ENCODE assay signal across 8 cellular contexts in genomic region chr3:153285194-153285641, GRCh38.
DNase-seq lines count a peak whose midpoint lies in the region; ATAC-seq and TF ChIP-seq lines count a peak whose summit lies in the region.

No MANE protein-coding gene starts in this region.

- peaks cover 47% of the 10 kb centered on the region for H3K4me1 Mint-ChIP-seq in CD14-positive monocyte
- H3K4me1 Mint-ChIP-seq in effector memory CD8-positive, alpha-beta T cell (ENCODE audit: low read depth in 2 of 2), result peaks cover 30 to 43% of the 10 kb centered on the region in 2 donors
- peaks cover 30 to 56% (median 50%) of the 10 kb centered on the region in 7 donors for H3K4me1 Mint-ChIP-seq in naive thymus-derived CD4-positive, alpha-beta T cell

- no peaks in the 10 kb centered on the region for H3K9me3 ChIP-seq in naive thymus-derived CD4-positive, alpha-beta T cell (ENCODE audit: control insufficient read depth in 2 of 3, low read length in 3 of 3)

- no peaks in the 10 kb centered on the region for H3K36me3 ChIP-seq in naive thymus-derived CD4-positive, alpha-beta T cell (ENCODE audit: control insufficient read depth in 2 of 3, insufficient read depth in 3 of 3, low read length in 3 of 3)

- CTCF ChIA-PET in naive thymus-derived CD4-positive, alpha-beta T cell (lab: Charles Lee), result interaction anchor here (3.5 kb wide), 1 partner anchor 121 kb away, joined by 22 read pairs; no protein-coding TSS in a partner anchor

- H3K9me3 Mint-ChIP-seq in CD14-positive monocyte, result peaks cover 0 to 6% (median 3%) of the 10 kb centered on the region in 7 donors
- no peaks in the 10 kb centered on the region for H3K9me3 Mint-ChIP-seq in effector memory CD8-positive, alpha-beta T cell
- H3K9me3 Mint-ChIP-seq in naive thymus-derived CD4-positive, alpha-beta T cell, result peaks cover 0 to 2% (median 0%) of the 10 kb centered on the region in 11 donors

- no peak for TF ChIP-seq CTCF in CD14-positive monocyte (IDR thresholded peaks at IDR 0.05)

- H3K27me3 ChIP-seq in naive thymus-derived CD4-positive, alpha-beta T cell (ENCODE audit: control insufficient read depth in 2 of 2, insufficient read depth in 2 of 2, low read length in 2 of 2), result no peaks in the 10 kb centered on the region

- H3K4me3 Mint-ChIP-seq in CD14-positive monocyte, result peak overlapping the region in 1 of 2 donors; percentile 67
- peak overlapping the region; percentile 18 for H3K4me3 Mint-ChIP-seq in effector memory CD8-positive, alpha-beta T cell
- H3K4me3 Mint-ChIP-seq in naive thymus-derived CD4-positive, alpha-beta T cell, result peak overlapping the region in 3 of 10 donors; percentile 29 to 46 (median 41)

- POLR2A ChIA-PET in naive thymus-derived CD4-positive, alpha-beta T cell (lab: Charles Lee), result interaction anchor here (1.1 to 6.0 kb wide), 5 partner anchors 14 to 123 kb away, joined by 3 to 38 read pairs (median 5); partner anchors contain the start of gene RAP2B

- no peak for ATAC-seq in effector memory CD8-positive, alpha-beta T cell (replicated peaks)
- no peak for ATAC-seq in naive thymus-derived CD4-positive, alpha-beta T cell
- ATAC-seq in HG03045 (IDR thresholded peaks at IDR 0.05; ENCODE audit: unreplicated experiment) (no peak), HG03196 (IDR thresholded peaks at IDR 0.05; ENCODE audit: unreplicated experiment) (no peak), HG03457 (IDR thresholded peaks at IDR 0.05; ENCODE audit: unreplicated experiment) (no peak)

- H3K27me3 Mint-ChIP-seq in CD14-positive monocyte (ENCODE audit: low read depth in 3 of 3), result peaks cover 0 to 6% (median 0%) of the 10 kb centered on the region in 3 donors
- H3K27me3 Mint-ChIP-seq in effector memory CD8-positive, alpha-beta T cell, result no peaks in the 10 kb centered on the region
- H3K27me3 Mint-ChIP-seq in naive thymus-derived CD4-positive, alpha-beta T cell, result no peaks in the 10 kb centered on the region

- H3K4me1 ChIP-seq in naive thymus-derived CD4-positive, alpha-beta T cell (ENCODE audit: control insufficient read depth in 2 of 2, insufficient read depth in 2 of 2, low read length in 2 of 2), result peaks cover 16 to 34% of the 10 kb centered on the region in 2 donors

- intact Hi-C loops in CD14-positive monocyte (cut with micrococcal nuclease), result loop anchor here (2.0 to 10.0 kb wide), 4 partner anchors 38 to 124 kb away; partner anchors contain the start of gene RAP2B (in 1 of the 2)
- intact Hi-C loops in naive thymus-derived CD4-positive, alpha-beta T cell (cut with micrococcal nuclease), result loop anchor here (5.0 kb wide), 2 partner anchors 258 to 312 kb away; no protein-coding TSS in a partner anchor

- H3K4me3 ChIP-seq in naive thymus-derived CD4-positive, alpha-beta T cell (ENCODE audit: low read length), result no peak overlapping the region

- H3K36me3 Mint-ChIP-seq in CD14-positive monocyte, result no peaks in the 10 kb centered on the region
- no peaks in the 10 kb centered on the region for H3K36me3 Mint-ChIP-seq in effector memory CD8-positive, alpha-beta T cell (ENCODE audit: insufficient read depth)
- peaks cover 0 to 6% (median 0%) of the 10 kb centered on the region in 5 donors for H3K36me3 Mint-ChIP-seq in naive thymus-derived CD4-positive, alpha-beta T cell

- DNase-seq in CD14-positive monocyte (ENCODE audit: low spot score) (peak; percentile 49), OCI-M1 (lab: John Stamatoyannopoulos, UW) (peak; percentile 45)
- DNase-seq in effector memory CD8-positive, alpha-beta T cell, result no peak
- DNase-seq in naive thymus-derived CD4-positive, alpha-beta T cell, result no peak
- no peak for DNase-seq in activated CD8-positive, alpha-beta memory T cell treated with anti-CD3 and anti-CD28 coated beads, Interleukin-2, amount 50 U/mL, for 48 hours

- peak overlapping the region; percentile 92 to 98 (median 96) for H3K27ac Mint-ChIP-seq in CD14-positive monocyte
- peak overlapping the region; percentile 76 to 90 for H3K27ac Mint-ChIP-seq in effector memory CD8-positive, alpha-beta T cell
- H3K27ac Mint-ChIP-seq in naive thymus-derived CD4-positive, alpha-beta T cell, result peak overlapping the region; percentile 26 to 89 (median 63)

- H3K27ac ChIP-seq in naive thymus-derived CD4-positive, alpha-beta T cell (ENCODE audit: low read depth, low read length), result no peak overlapping the region

Comparison
In these comparisons a context has a peak if more than half of its experiments do, and no peak if none do; other contexts are left out.
1. DNase-seq: peak in CD14-positive monocyte (single experiment) and OCI-M1 (single experiment); none in effector memory CD8-positive, alpha-beta T cell (0 of 3), naive thymus-derived CD4-positive, alpha-beta T cell (0 of 9) and activated CD8-positive, alpha-beta memory T cell treated with anti-CD3 and anti-CD28 coated beads, Interleukin-2, amount 50 U/mL, for 48 hours (single experiment).
2. Peak in every context shown above with its lines, with median percentiles within 50 percentile points of each other: H3K27ac Mint-ChIP-seq.